In the genomic region with DNA sequence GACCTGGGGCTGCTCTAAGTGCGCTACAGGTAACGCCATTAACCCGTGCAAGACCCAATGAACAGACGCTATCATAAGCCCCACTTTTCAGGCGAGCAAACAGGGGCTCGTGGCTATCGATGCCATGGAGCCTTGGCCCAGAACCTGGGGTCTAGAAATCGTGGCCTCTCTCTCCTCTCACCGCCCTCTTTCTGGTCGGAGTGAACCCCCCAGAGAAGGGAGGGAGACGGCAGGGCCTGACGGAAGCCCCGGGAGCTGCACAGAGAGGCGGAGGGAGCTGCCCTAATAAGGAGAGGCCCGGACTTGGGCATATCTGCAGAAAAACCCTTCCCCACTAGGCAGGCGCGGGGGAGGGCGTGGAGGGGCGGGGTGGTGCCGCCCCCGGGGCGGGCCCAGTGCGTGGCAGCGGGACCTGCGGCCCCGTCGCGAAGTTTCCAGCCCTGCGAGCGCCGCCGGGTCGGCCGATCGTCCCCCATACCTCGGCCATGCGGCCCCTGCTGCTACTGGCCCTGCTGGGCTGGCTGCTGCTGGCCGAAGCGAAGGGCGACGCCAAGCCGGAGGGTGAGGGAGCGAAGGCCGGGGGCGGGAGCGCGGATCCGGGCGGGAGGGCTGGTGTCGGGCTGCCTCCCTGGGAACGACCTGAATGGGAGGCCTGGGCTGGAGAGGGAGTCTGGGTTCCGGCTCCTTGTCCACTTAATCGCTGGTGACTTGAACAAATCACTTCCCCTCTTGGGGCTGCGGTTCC, we compare ENCODE assay signal across 8 cellular contexts. TPM values are rescaled to one million over a fixed set of nuclear protein-coding genes. Genes with fewer than 3 reads are reported as not detected.
A peak's percentile ranks its signal among the peaks of the same experiment; 100 is the strongest.
DNase-seq lines count a peak whose midpoint lies in the region; ATAC-seq, FAIRE-seq and TF ChIP-seq lines count a peak whose summit lies in the region.

Gene PLOD1, plus strand, starts transcription at position 423 of the 745 bp plus-strand sequence. Its CDS starts 63 bp downstream, at position 486.

- H3K36me3 ChIP-seq in bronchial epithelial cell (ENCODE audit: control insufficient read depth, insufficient read depth, low read length): peaks cover 10% of the 10 kb centered on the region

- no peaks in the 10 kb centered on the region for H3K27me3 ChIP-seq in bronchial epithelial cell (ENCODE audit: control insufficient read depth, insufficient read depth, low read length)

- H3K4me3 ChIP-seq in bronchial epithelial cell (ENCODE audit: low read depth, low read length): peak within 1 kb of the TSS; percentile 61

- H3K4me1 Mint-ChIP-seq in WTC11: peaks cover 24% of the 10 kb centered on the region

- TF ChIP-seq CTCF in WTC11 (IDR thresholded peaks at IDR 0.05) (no peak), bronchial epithelial cell (IDR thresholded peaks at IDR 0.05; ENCODE audit: insufficient read depth, low read length, severe bottlenecking) (no peak)

- FAIRE-seq in bronchial epithelial cell (lab: Jason Lieb, UNC): no peak

- DNase-seq in A172 (ENCODE audit: low spot score) (peak; percentile 46), NCI-H2227 (lab: John Stamatoyannopoulos, UW; ENCODE audit: unreplicated experiment) (peak; percentile 87), WTC11 (ENCODE audit: low spot score) (peak; percentile 76), bronchial epithelial cell (ENCODE audit: low read depth) (peak; percentile 71), inferior parietal cortex (ENCODE audit: extremely low spot score) (peak; percentile 67), smooth muscle cell of the brain vasculature (ENCODE audit: low read depth, low spot score) (peak; percentile 57)

- no peaks in the 10 kb centered on the region; the same call in 1 of the 2 replicates for H3K36me3 Mint-ChIP-seq in WTC11

- no peaks in the 10 kb centered on the region for H3K9me3 Mint-ChIP-seq in WTC11

- H3K27ac Mint-ChIP-seq in WTC11: peak within 1 kb of the TSS; percentile 91

- no peaks in the 10 kb centered on the region for H3K27me3 Mint-ChIP-seq in WTC11 (ENCODE audit: low read depth)

- ATAC-seq in GM18520 (IDR thresholded peaks at IDR 0.05; ENCODE audit: unreplicated experiment): peak; percentile 70
- peak; percentile 77 for ATAC-seq in HG03064 (IDR thresholded peaks at IDR 0.05; ENCODE audit: low read depth, unreplicated experiment)
- peak; percentile 89 for ATAC-seq in WTC11

- H3K4me3 Mint-ChIP-seq in WTC11: peak within 1 kb of the TSS; percentile 70

- POLR2A ChIA-PET in WTC11 (lab: Charles Lee): interaction anchor here (0.7 to 2.7 kb wide), 4 partner anchors 10 to 129 kb away, joined by 3 to 22 read pairs (median 5); partner anchors contain the start of genes CLCN6 and MTHFR

- CTCF ChIA-PET in WTC11 (lab: Charles Lee): interaction anchor here (1.1 to 1.5 kb wide), 2 partner anchors 10 to 33 kb away, joined by 4 to 11 read pairs; no protein-coding TSS in a partner anchor

TF ChIP-seq in WTC11, 78 proteins besides CTCF, POLR2A, EP300 and RAD21 (continues in another document):
- TF ChIP-seq ZNF263 (CRISPR knock-in tag; IDR thresholded peaks at IDR 0.05; ENCODE audit: low read depth): peak; percentile 23; the same call in 1 of the 2 replicates
- TF ChIP-seq NR2C2 (CRISPR knock-in tag; IDR thresholded peaks at IDR 0.05): no peak
- TF ChIP-seq FOXP4 (CRISPR knock-in tag; IDR thresholded peaks at IDR 0.05): peak; percentile 72; the same call in 1 of the 2 replicates
- no peak for TF ChIP-seq TP53 (CRISPR knock-in tag; IDR thresholded peaks at IDR 0.05)
- TF ChIP-seq E2F4 (CRISPR knock-in tag; IDR thresholded peaks at IDR 0.05; ENCODE audit: borderline replicate concordance, low read depth): no peak
- 0 out of 2 replicates have a peak, but pooled peaks have one; percentile 20 for TF ChIP-seq HMGXB4 (CRISPR knock-in tag; IDR thresholded peaks at IDR 0.05)
- peak; percentile 65; the same call in 1 of the 2 replicates for TF ChIP-seq ZNF121 (CRISPR knock-in tag; IDR thresholded peaks at IDR 0.05)
- TF ChIP-seq NFE2L1 (CRISPR knock-in tag; IDR thresholded peaks at IDR 0.05): peak; percentile 56; the same call in 1 of the 2 replicates
- 0 out of 2 replicates have a peak, but pooled peaks have one; percentile 28 for TF ChIP-seq E2F5 (CRISPR knock-in tag; IDR thresholded peaks at IDR 0.05)
- TF ChIP-seq MYBL2 (CRISPR knock-in tag; IDR thresholded peaks at IDR 0.05): peak; percentile 76
- peak; percentile 36; the same call in 1 of the 2 replicates for TF ChIP-seq GABPB1 (CRISPR knock-in tag; IDR thresholded peaks at IDR 0.05)
- TF ChIP-seq ETV6 (CRISPR knock-in tag; IDR thresholded peaks at IDR 0.05): no peak
- TF ChIP-seq FOXP1 (CRISPR knock-in tag; IDR thresholded peaks at IDR 0.05; ENCODE audit: borderline replicate concordance): peak; percentile 86
- peak; percentile 88; the same call in 1 of the 2 replicates for TF ChIP-seq KAT7 (CRISPR knock-in tag; IDR thresholded peaks at IDR 0.05; ENCODE audit: borderline replicate concordance)
- TF ChIP-seq ELF4 (CRISPR knock-in tag; IDR thresholded peaks at IDR 0.05; ENCODE audit: low read depth): peak; percentile 63; the same call in 1 of the 2 replicates
- TF ChIP-seq, protein P1, sequence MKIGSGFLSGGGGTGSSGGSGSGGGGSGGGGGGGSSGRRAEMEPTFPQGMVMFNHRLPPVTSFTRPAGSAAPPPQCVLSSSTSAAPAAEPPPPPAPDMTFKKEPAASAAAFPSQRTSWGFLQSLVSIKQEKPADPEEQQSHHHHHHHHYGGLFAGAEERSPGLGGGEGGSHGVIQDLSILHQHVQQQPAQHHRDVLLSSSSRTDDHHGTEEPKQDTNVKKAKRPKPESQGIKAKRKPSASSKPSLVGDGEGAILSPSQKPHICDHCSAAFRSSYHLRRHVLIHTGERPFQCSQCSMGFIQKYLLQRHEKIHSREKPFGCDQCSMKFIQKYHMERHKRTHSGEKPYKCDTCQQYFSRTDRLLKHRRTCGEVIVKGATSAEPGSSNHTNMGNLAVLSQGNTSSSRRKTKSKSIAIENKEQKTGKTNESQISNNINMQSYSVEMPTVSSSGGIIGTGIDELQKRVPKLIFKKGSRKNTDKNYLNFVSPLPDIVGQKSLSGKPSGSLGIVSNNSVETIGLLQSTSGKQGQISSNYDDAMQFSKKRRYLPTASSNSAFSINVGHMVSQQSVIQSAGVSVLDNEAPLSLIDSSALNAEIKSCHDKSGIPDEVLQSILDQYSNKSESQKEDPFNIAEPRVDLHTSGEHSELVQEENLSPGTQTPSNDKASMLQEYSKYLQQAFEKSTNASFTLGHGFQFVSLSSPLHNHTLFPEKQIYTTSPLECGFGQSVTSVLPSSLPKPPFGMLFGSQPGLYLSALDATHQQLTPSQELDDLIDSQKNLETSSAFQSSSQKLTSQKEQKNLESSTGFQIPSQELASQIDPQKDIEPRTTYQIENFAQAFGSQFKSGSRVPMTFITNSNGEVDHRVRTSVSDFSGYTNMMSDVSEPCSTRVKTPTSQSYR (CRISPR knock-in tag; IDR thresholded peaks at IDR 0.05): no peak; the same call in 1 of the 2 replicates

RNA-seq across cellular contexts. Expression of gene PLOD1, which starts in this region (rescaled TPM):
- total RNA-seq in A172 (2014; rRNA removed; shearing (Covaris generic)): 58.0 and 68.4 TPM in 2 replicates
- 46.9 to 73.8 TPM (median 67.3 TPM) in 3 replicates for total RNA-seq in WTC11 (2021)
- total RNA-seq in bronchial epithelial cell: 54.8 and 65.3 TPM in 2 replicates

Comparison
In these comparisons a context has a peak if more than half of its experiments do, and no peak if none do; other contexts are left out.
1. Peak in every context shown above with its lines: DNase-seq, ATAC-seq and H3K4me3 ChIP-seq.